In genomic region chr17:21078056-21078825, GRCh38 we compare ENCODE assay signal across 23 cellular contexts.
"Had no signal": no experiment of that assay in that cellular context is flagged by ENCODE, and none has a peak within 500 bp of the region (broad histone marks: within the 10 kb centered on the region; RNA-seq: fewer than 3 reads in every experiment).

No MANE protein-coding gene starts in this region.

- H3K4me3 ChIP-seq: cardiac muscle cell, prostate gland, right atrium auricular region, suprapubic skin, tibial nerve had no signal

- ATAC-seq: activated CD4-positive, CD25-positive, alpha-beta regulatory T cell treated with anti-CD3 and anti-CD28 coated beads, Interleukin-2, amount 50 U/mL, for 24 hours; foreskin keratinocyte; left ventricle myocardium superior; natural killer cell; stimulated activated effector memory CD8-positive, alpha-beta T cell treated with anti-CD3 and anti-CD28 coated beads, Interleukin-12 subunit alpha, Interleukin-12 subunit beta, amount 100 ng/mL, for 72 hours; stimulated activated naive CD8-positive, alpha-beta T cell treated with anti-CD3 and anti-CD28 coated beads, Interleukin-15, amount 100 ng/mL, for 72 hours had no signal

- H3K9me3 ChIP-seq: prostate gland, right atrium auricular region, suprapubic skin, tibial nerve had no signal

- H3K36me3 ChIP-seq: cardiac muscle cell, prostate gland, right atrium auricular region, suprapubic skin, tibial nerve had no signal

- H3K27me3 ChIP-seq: cardiac muscle cell, right atrium auricular region, suprapubic skin, tibial nerve had no signal

- DNase-seq: activated CD4-positive, alpha-beta memory T cell treated with anti-CD3 and anti-CD28 coated beads, Interleukin-2, amount 10 ng/mL, durations not matched to agents 7 days and 5 days; activated CD4-positive, alpha-beta T cell treated with anti-CD3 and anti-CD28 coated beads, Interleukin-2, amount 10 ng/mL, durations not matched to agents 24 days and 14 days; activated effector memory CD4-positive, alpha-beta T cell treated with anti-CD3 and anti-CD28 coated beads, Interleukin-2, amount 50 U/mL, for 16 hours; activated naive CD4-positive, alpha-beta T cell treated with anti-CD3 and anti-CD28 coated beads, Interleukin-2, amount 10 ng/mL, durations not matched to agents 7 days and 5 days; activated T-cell treated with anti-CD3 and anti-CD28 coated beads for 4 hours; effector CD8-positive, alpha-beta T cell; foreskin keratinocyte; glutamatergic neuron; hippocampal formation; left ventricle myocardium superior; mammary epithelial cell; midbrain; natural killer cell; stimulated activated CD4-positive, alpha-beta T cell treated with anti-CD3 and anti-CD28 coated beads, Interleukin-2, amount 100 ng/mL, for 24 hours; stimulated activated naive CD8-positive, alpha-beta T cell treated with anti-CD3 and anti-CD28 coated beads, Interleukin-15, amount 100 ng/mL, for 72 hours had no signal

- H3K27ac ChIP-seq: cardiac muscle cell, foreskin keratinocyte, prostate gland, right atrium auricular region, suprapubic skin, tibial nerve, VCaP had no signal
